8 cellular contexts compared by ENCODE assay signal in the genomic region with DNA sequence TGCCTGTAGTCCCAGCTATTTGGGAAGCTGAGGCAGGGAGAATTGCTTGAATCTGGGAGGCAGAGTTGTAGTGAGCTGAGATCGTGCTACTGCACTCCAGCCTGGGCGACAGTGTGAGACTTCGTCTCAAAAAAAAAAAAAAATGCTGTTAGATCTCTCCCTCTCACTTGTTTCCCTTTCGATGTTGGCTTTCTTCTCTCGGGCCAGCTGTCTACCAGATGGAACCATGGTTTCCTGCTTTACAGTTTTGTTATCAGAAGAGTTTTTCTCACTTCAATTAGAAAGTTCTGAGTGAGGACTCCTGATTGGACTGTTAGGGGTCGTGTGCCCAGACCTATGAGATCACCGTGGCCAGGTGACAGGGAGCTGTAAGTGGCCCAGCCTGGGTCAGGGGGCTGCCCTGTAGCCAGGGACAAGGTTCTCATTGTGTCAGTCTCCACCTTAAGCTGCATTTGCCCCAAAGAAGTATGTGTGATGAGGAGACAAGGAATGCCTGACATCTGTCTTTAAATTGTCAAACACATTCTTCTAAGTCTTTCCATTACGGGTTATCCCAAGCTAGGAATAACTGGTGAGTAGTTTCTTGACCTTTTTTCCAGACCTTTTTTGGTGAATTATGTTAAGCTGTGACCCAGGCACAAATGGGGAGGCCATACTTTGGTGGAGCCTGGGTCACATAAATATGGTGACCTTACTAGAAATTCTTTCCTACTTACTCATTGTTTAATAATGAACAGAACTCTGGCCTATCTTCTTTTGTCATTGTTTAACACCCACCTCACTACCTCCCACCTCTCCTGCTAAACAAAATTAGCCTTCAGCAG. TPM values are rescaled to one million over a fixed set of nuclear protein-coding genes. Genes with fewer than 3 reads are reported as not detected.
DNase-seq lines count a peak whose midpoint lies in the region; ATAC-seq lines count a peak whose summit lies in the region.

No MANE protein-coding gene starts in this region.

- ATAC-seq in Right ventricle myocardium inferior (peak; percentile 64), HG03196 (IDR thresholded peaks at IDR 0.05; ENCODE audit: unreplicated experiment) (peak; percentile 64), left lobe of liver (no peak)

- intact Hi-C loops in Right ventricle myocardium inferior (cut with DNase I) = no loop called here
- intact Hi-C loops in cardiac septum (cut with DNase I) = no loop called here

- DNase-seq in Right ventricle myocardium inferior (ENCODE audit: missing footprints) (no peak), cardiac septum (ENCODE audit: low spot score) (no peak), activated T-cell treated with anti-CD3 and anti-CD28 coated beads for 4 hours (peak; percentile 2), kidney tubule cell (ENCODE audit: low spot score) (peak; percentile 75), NCI-H446 treated with DMSO at 0.1 percent for 48 hours (lab: John Stamatoyannopoulos, UW) (no peak), Kasumi-1 (lab: John Stamatoyannopoulos, UW) (no peak), left lobe of liver (ENCODE audit: low spot score) (no peak)

RNA-seq across cellular contexts. Expression of a gene that starts 25.2 kb away (rescaled TPM):
- total RNA-seq in Right ventricle myocardium inferior (40.8 TPM), cardiac septum (32.0 TPM), left lobe of liver (16.3 TPM)

RNA-seq across cellular contexts. Expression of a gene that starts 32.3 kb away (rescaled TPM):
- total RNA-seq in Right ventricle myocardium inferior (1,478 TPM), cardiac septum (1,100 TPM), left lobe of liver (753 TPM)

RNA-seq across cellular contexts. Expression of a gene that starts 32.7 kb away (rescaled TPM):
- total RNA-seq in Right ventricle myocardium inferior (2.1 TPM), cardiac septum (3.7 TPM), left lobe of liver (3.3 TPM)

Comparison
In these comparisons a context has a peak if more than half of its experiments do, and no peak if none do; other contexts are left out.
1. DNase-seq: peak in activated T-cell treated with anti-CD3 and anti-CD28 coated beads for 4 hours (single experiment) and kidney tubule cell (single experiment); none in Right ventricle myocardium inferior (single experiment), cardiac septum (single experiment), NCI-H446 treated with DMSO at 0.1 percent for 48 hours (single experiment), Kasumi-1 (0 of 2) and left lobe of liver (single experiment).